ENCODE assay signal across 27 cellular contexts in the genomic region with DNA sequence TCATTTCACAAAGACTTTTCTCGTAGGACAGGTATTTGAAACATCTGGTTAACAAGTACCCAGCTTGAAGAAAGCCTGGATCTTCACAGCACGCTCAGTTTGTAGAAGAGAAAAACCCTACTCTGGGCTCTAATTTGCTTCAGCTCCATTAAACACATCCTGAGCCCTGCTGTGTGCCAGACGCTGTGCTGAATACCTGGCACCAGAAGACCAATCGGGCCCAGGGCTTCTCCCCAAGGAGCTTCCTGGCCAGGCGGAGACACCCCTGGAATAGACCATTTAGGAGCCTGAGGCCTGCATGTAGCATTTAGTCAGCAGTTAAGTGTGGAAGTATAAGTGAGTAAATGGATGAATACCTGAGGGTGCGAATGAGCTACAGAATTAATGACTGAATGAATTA.
"Had no signal": no experiment of that assay in that cellular context is flagged by ENCODE, and none has a peak within 500 bp of the region (broad histone marks: within the 10 kb centered on the region; RNA-seq: fewer than 3 reads in every experiment).

No MANE protein-coding gene starts in this region.

- H3K36me3 Mint-ChIP-seq: natural killer cell treated with Interleukin-12 subunit alpha and Interleukin-12 subunit beta and Interleukin-15 and Interleukin-18, amount 100 ng/mL, for 72 hours; neural progenitor cell had no signal

- ATAC-seq: esophagus mucosa; heart left ventricle; left lobe of liver; lower lobe of right lung; natural killer cell treated with Interleukin-12 subunit alpha and Interleukin-12 subunit beta and Interleukin-15 and Interleukin-18, amount 100 ng/mL, for 72 hours; psoas muscle; right lobe of liver; stimulated activated memory B cell treated with anti-CD40 and anti-IgM and Interleukin-4, amounts not matched to agents 10 μg/mL and 1 μg/mL and 100 μg/mL, for 72 hours; stimulated activated naive CD8-positive, alpha-beta T cell treated with anti-CD3 and anti-CD28 coated beads, Interleukin-15, amount 100 ng/mL, for 72 hours had no signal

- H3K4me3 ChIP-seq: dorsolateral prefrontal cortex, heart left ventricle, lower lobe of right lung, neural progenitor cell, psoas muscle, right lobe of liver, testis, transverse colon had no signal

- H3K36me3 ChIP-seq: neural progenitor cell, transverse colon had no signal

- H3K4me1 ChIP-seq: heart left ventricle, lower lobe of right lung, parathyroid adenoma, psoas muscle, right lobe of liver, testis, transverse colon had no signal

- H3K27ac Mint-ChIP-seq: memory B cell; natural killer cell treated with Interleukin-12 subunit alpha and Interleukin-12 subunit beta and Interleukin-15 and Interleukin-18, amount 100 ng/mL, for 72 hours; stimulated activated memory B cell treated with anti-CD40 and anti-IgM and Interleukin-4, amounts not matched to agents 10 μg/mL and 1 μg/mL and 100 μg/mL, for 72 hours had no signal

- DNase-seq: cortex of kidney; dorsolateral prefrontal cortex; effector CD8-positive, alpha-beta T cell; heart left ventricle; hippocampal formation; islet precursor cell; lower lobe of right lung; midbrain; occipital lobe; psoas muscle; retina; right lobe of liver; stimulated activated CD4-positive, alpha-beta T cell treated with anti-CD3 and anti-CD28 coated beads, Interleukin-15, amount 100 ng/mL, for 24 hours; stimulated activated CD4-positive, alpha-beta T cell treated with anti-CD3 and anti-CD28 coated beads, Interleukin-1b, Interleukin-23, amount 100 ng/mL, for 48 hours; stimulated activated CD4-positive, alpha-beta T cell treated with anti-CD3 and anti-CD28 coated beads, Interleukin-4, amount 100 ng/mL, for 24 hours; stimulated activated naive CD8-positive, alpha-beta T cell treated with anti-CD3 and anti-CD28 coated beads, Interleukin-15, amount 100 ng/mL, for 72 hours; testis; transverse colon had no signal

- H3K79me2 ChIP-seq: parathyroid adenoma had no signal

- H3K4me1 Mint-ChIP-seq: stimulated activated naive CD8-positive, alpha-beta T cell treated with anti-CD3 and anti-CD28 coated beads, Interleukin-15, amount 100 ng/mL, for 72 hours had no signal

- H3K27ac ChIP-seq: dorsolateral prefrontal cortex, heart left ventricle, lower lobe of right lung, neural progenitor cell, parathyroid adenoma, psoas muscle, right lobe of liver, testis, transverse colon had no signal

- H2AFZ ChIP-seq: neural progenitor cell, parathyroid adenoma had no signal

- FAIRE-seq: endometrium, frontal cortex had no signal

- H3K9me3 Mint-ChIP-seq: memory B cell; natural killer cell treated with Interleukin-12 subunit alpha and Interleukin-12 subunit beta and Interleukin-15 and Interleukin-18, amount 100 ng/mL, for 72 hours; neural progenitor cell; stimulated activated memory B cell treated with anti-CD40 and anti-IgM and Interleukin-4, amounts not matched to agents 10 μg/mL and 1 μg/mL and 100 μg/mL, for 72 hours; stimulated activated naive CD8-positive, alpha-beta T cell treated with anti-CD3 and anti-CD28 coated beads, Interleukin-15, amount 100 ng/mL, for 72 hours had no signal

- H3K9ac ChIP-seq: neural progenitor cell, parathyroid adenoma had no signal

- H3K27me3 ChIP-seq: dorsolateral prefrontal cortex, heart left ventricle, neural progenitor cell, right lobe of liver, testis, transverse colon had no signal

- H3K4me3 Mint-ChIP-seq: memory B cell; natural killer cell treated with Interleukin-12 subunit alpha and Interleukin-12 subunit beta and Interleukin-15 and Interleukin-18, amount 100 ng/mL, for 72 hours; neural progenitor cell; stimulated activated memory B cell treated with anti-CD40 and anti-IgM and Interleukin-4, amounts not matched to agents 10 μg/mL and 1 μg/mL and 100 μg/mL, for 72 hours; stimulated activated naive CD8-positive, alpha-beta T cell treated with anti-CD3 and anti-CD28 coated beads, Interleukin-15, amount 100 ng/mL, for 72 hours had no signal

- H3K4me2 ChIP-seq: neural progenitor cell had no signal

- H3K9me3 ChIP-seq: heart left ventricle, lower lobe of right lung, psoas muscle, right lobe of liver, testis, transverse colon had no signal

- H3K27me3 Mint-ChIP-seq: memory B cell; natural killer cell treated with Interleukin-12 subunit alpha and Interleukin-12 subunit beta and Interleukin-15 and Interleukin-18, amount 100 ng/mL, for 72 hours; stimulated activated memory B cell treated with anti-CD40 and anti-IgM and Interleukin-4, amounts not matched to agents 10 μg/mL and 1 μg/mL and 100 μg/mL, for 72 hours; stimulated activated naive CD8-positive, alpha-beta T cell treated with anti-CD3 and anti-CD28 coated beads, Interleukin-15, amount 100 ng/mL, for 72 hours had no signal
